26 cellular contexts compared by ENCODE assay signal in the genomic region with DNA sequence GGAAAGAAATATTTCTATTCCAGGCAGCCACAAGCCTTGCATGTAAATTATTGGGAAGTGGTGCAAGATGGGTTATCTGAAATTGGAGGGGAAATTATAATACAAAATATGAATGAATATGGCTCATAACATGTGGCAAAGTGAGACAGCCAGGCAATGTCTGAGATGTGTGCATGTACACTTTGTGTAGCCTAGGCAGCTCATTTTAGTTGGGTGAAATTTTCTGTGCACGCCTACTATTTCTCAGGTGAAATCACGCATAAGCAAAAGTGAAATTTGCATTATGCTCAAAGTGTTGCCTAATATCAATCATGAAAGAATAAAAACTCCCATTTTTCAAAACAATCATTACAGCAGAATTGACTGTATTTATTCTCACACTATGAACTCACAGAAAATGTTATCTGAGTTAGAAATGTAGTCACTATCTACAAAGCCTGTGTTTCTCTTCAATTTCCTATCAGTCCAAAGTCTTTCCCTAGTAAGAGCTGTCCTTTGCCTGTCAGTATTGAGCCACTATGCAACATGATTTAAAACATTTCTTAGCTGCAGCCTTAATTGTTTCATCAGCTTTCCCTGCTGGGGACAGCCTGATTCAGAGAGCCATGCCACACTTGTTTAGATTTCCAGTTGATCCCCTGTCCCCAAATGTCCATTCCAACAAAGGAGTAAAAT.
"Had no signal": no experiment of that assay in that cellular context is flagged by ENCODE, and none has a peak within 500 bp of the region (broad histone marks: within the 10 kb centered on the region; RNA-seq: fewer than 3 reads in every experiment).

No MANE protein-coding gene starts in this region.

- H3K9me3 Mint-ChIP-seq: activated naive CD4-positive, alpha-beta T cell treated with anti-CD3 and anti-CD28 coated beads, Interleukin-2, amount 10 ng/mL, durations not matched to agents 7 days and 5 days; activated naive CD8-positive, alpha-beta T cell treated with anti-CD3 and anti-CD28 coated beads, Interleukin-2, amount 10 ng/mL, durations not matched to agents 7 days and 5 days; nephron; T-helper 1 cell treated with Interleukin-12 subunit alpha and Interleukin-12 subunit beta and Interleukin-4 antibody, amounts not matched to agents 30 μg/mL and 1 μg/mL, for 36 hours had no signal

- DNase-seq: activated CD4-positive, alpha-beta T cell treated with anti-CD3 and anti-CD28 coated beads for 4 hours; activated CD4-positive, alpha-beta T cell treated with anti-CD3 and anti-CD28 coated beads, Interleukin-2, amount 50 U/mL, for 48 hours; activated CD8-positive, alpha-beta memory T cell treated with anti-CD3 and anti-CD28 coated beads for 24 hours; activated effector memory CD4-positive, alpha-beta T cell treated with anti-CD3 and anti-CD28 coated beads, Interleukin-2, amount 50 U/mL, for 16 hours; activated naive CD4-positive, alpha-beta T cell treated with anti-CD3 and anti-CD28 coated beads, Interleukin-2, amount 10 ng/mL, durations not matched to agents 7 days and 5 days; activated naive CD8-positive, alpha-beta T cell treated with anti-CD3 and anti-CD28 coated beads, Interleukin-2, amount 10 ng/mL, durations not matched to agents 7 days and 5 days; brain microvascular endothelial cell; cortex of kidney; esophagus squamous epithelium; foreskin melanocyte; heart right ventricle; kidney glomerular epithelial cell; left lung; mammary epithelial cell; occipital lobe; right cardiac atrium; stimulated activated CD4-positive, alpha-beta T cell treated with anti-CD3 and anti-CD28 coated beads, Interleukin-12 subunit alpha, Interleukin-12 subunit beta, amount 100 ng/mL, for 4 hours; stimulated activated CD4-positive, alpha-beta T cell treated with anti-CD3 and anti-CD28 coated beads, Interleukin-4, amount 100 ng/mL, for 1 hour; stimulated activated naive CD8-positive, alpha-beta T cell treated with anti-CD3 and anti-CD28 coated beads, Interleukin-15, Interleukin-2, amounts not matched to agents 100 U/mL and 50 U/mL, for 24 hours; T-helper 9 cell; testis; transverse colon had no signal

- H3K4me3 Mint-ChIP-seq: activated naive CD4-positive, alpha-beta T cell treated with anti-CD3 and anti-CD28 coated beads, Interleukin-2, amount 10 ng/mL, durations not matched to agents 7 days and 5 days; activated naive CD8-positive, alpha-beta T cell treated with anti-CD3 and anti-CD28 coated beads, Interleukin-2, amount 10 ng/mL, durations not matched to agents 7 days and 5 days; nephron; T-helper 1 cell treated with Interleukin-12 subunit alpha and Interleukin-12 subunit beta and Interleukin-4 antibody, amounts not matched to agents 30 μg/mL and 1 μg/mL, for 36 hours had no signal

- H3K36me3 ChIP-seq: ascending aorta, brain microvascular endothelial cell, esophagus squamous epithelium, heart right ventricle, left lung, transverse colon had no signal

- H3K9me3 ChIP-seq: ascending aorta, esophagus squamous epithelium, heart right ventricle, left lung, testis, transverse colon had no signal

- H3K4me1 Mint-ChIP-seq: activated naive CD4-positive, alpha-beta T cell treated with anti-CD3 and anti-CD28 coated beads, Interleukin-2, amount 10 ng/mL, durations not matched to agents 7 days and 5 days had no signal

- H3K36me3 Mint-ChIP-seq: activated naive CD4-positive, alpha-beta T cell treated with anti-CD3 and anti-CD28 coated beads, Interleukin-2, amount 10 ng/mL, durations not matched to agents 7 days and 5 days had no signal

- H3K27me3 ChIP-seq: ascending aorta, brain microvascular endothelial cell, esophagus squamous epithelium, heart right ventricle, left lung, testis, transverse colon had no signal

- H3K4me3 ChIP-seq: ascending aorta, esophagus squamous epithelium, heart right ventricle, left lung, testis, transverse colon had no signal

- H3K27ac ChIP-seq: ascending aorta, brain microvascular endothelial cell, esophagus squamous epithelium, left lung, testis, transverse colon, VCaP had no signal

- H3K27me3 Mint-ChIP-seq: activated naive CD4-positive, alpha-beta T cell treated with anti-CD3 and anti-CD28 coated beads, Interleukin-2, amount 10 ng/mL, durations not matched to agents 7 days and 5 days had no signal

- H3K27ac Mint-ChIP-seq: activated naive CD4-positive, alpha-beta T cell treated with anti-CD3 and anti-CD28 coated beads, Interleukin-2, amount 10 ng/mL, durations not matched to agents 7 days and 5 days; activated naive CD8-positive, alpha-beta T cell treated with anti-CD3 and anti-CD28 coated beads, Interleukin-2, amount 10 ng/mL, durations not matched to agents 7 days and 5 days; T-helper 1 cell treated with Interleukin-12 subunit alpha and Interleukin-12 subunit beta and Interleukin-4 antibody, amounts not matched to agents 30 μg/mL and 1 μg/mL, for 36 hours had no signal
